ENCODE assay signal across 7 cellular contexts in genomic region chr17:18318771-18319450, GRCh38. TPM values are rescaled to one million over a fixed set of nuclear protein-coding genes. Genes with fewer than 3 reads are reported as not detected.
A peak's percentile ranks its signal among the peaks of the same experiment; 100 is the strongest.
DNase-seq lines count a peak whose midpoint lies in the region; ATAC-seq and TF ChIP-seq lines count a peak whose summit lies in the region.
"Had no signal": no experiment of that assay in that cellular context is flagged by ENCODE, and none has a peak within 500 bp of the region (broad histone marks: within the 10 kb centered on the region; RNA-seq: fewer than 3 reads in every experiment).

No MANE protein-coding gene starts in this region.

- peaks cover 34% of the 10 kb centered on the region for H3K79me1 ChIP-seq in mesendoderm (ENCODE audit: low read length)

- no peak overlapping the region for H3K4me2 ChIP-seq in mesendoderm (ENCODE audit: low read length)

- H3K36me3 ChIP-seq in CD4-positive, CD25-positive, alpha-beta regulatory T cell (ENCODE audit: control insufficient read depth, insufficient read depth, low read length): peaks cover 38% of the 10 kb centered on the region
- no peaks in the 10 kb centered on the region for H3K36me3 ChIP-seq in mesendoderm (ENCODE audit: control insufficient read depth, insufficient read depth, low read length)

- H3K4me1 Mint-ChIP-seq in CD4-positive, CD25-positive, alpha-beta regulatory T cell: peaks cover 0 to 84% (median 47%) of the 10 kb centered on the region in 4 donors
- H3K4me1 Mint-ChIP-seq in WTC11: peaks cover 30% of the 10 kb centered on the region

- no peak overlapping the region for H3K23ac ChIP-seq in mesendoderm (ENCODE audit: low read length)

- peak overlapping the region; percentile 3 for H3K4me3 ChIP-seq in CD4-positive, CD25-positive, alpha-beta regulatory T cell (ENCODE audit: low read depth, low read length)
- no peak overlapping the region for H3K4me3 ChIP-seq in mesendoderm (ENCODE audit: low read length)

- H3K79me2 ChIP-seq in mesendoderm (ENCODE audit: control insufficient read depth, insufficient read depth, low read length): peaks cover 40% of the 10 kb centered on the region

- WGBS in mesendoderm (ENCODE audit: extremely low coverage, insufficient coverage, low lambda C conversion rate): no CpG with 5 or more reads among the region's 18 CpGs

- DNase-seq in CD4-positive, CD25-positive, alpha-beta regulatory T cell: no peak
- no peak for DNase-seq in WTC11 (ENCODE audit: low spot score)
- DNase-seq in mesendoderm: no peak
- DNase-seq in NCI-H2227 treated with DMSO at 0.1 percent for 48 hours (lab: John Stamatoyannopoulos, UW): no peak
- DNase-seq in Right ventricle myocardium superior: no peak
- DNase-seq: NCI-H187 treated with DMSO at 0.1 percent for 48 hours had no signal

- no peaks in the 10 kb centered on the region for H3K9me3 ChIP-seq in CD4-positive, CD25-positive, alpha-beta regulatory T cell (ENCODE audit: control insufficient read depth in 2 of 2, low read length in 2 of 2)

- no peak overlapping the region for H3K27ac ChIP-seq in CD4-positive, CD25-positive, alpha-beta regulatory T cell (ENCODE audit: insufficient read depth, low read length, poor library complexity, severe bottlenecking)
- no peak overlapping the region for H3K27ac ChIP-seq in mesendoderm (ENCODE audit: low read depth, low read length)

- H3K4ac ChIP-seq in mesendoderm (ENCODE audit: low read depth, low read length): no peak overlapping the region

- intact Hi-C loops in Right ventricle myocardium superior (cut with DNase I): no loop called here

- CTCF ChIA-PET in WTC11 (lab: Charles Lee): interaction anchor here (1.7 kb wide), 1 partner anchor 101 kb away, joined by 6 read pairs; no protein-coding TSS in a partner anchor

- POLR2A ChIA-PET in WTC11 (lab: Charles Lee): no interaction called here

- TF ChIP-seq CTCF in WTC11 (IDR thresholded peaks at IDR 0.05): no peak

- peak overlapping the region; percentile 27 to 82 (median 48) for H3K4me3 Mint-ChIP-seq in CD4-positive, CD25-positive, alpha-beta regulatory T cell
- no peak overlapping the region for H3K4me3 Mint-ChIP-seq in WTC11

- no peak overlapping the region for H2BK5ac ChIP-seq in mesendoderm (ENCODE audit: low read length)

- H3K27me3 Mint-ChIP-seq in CD4-positive, CD25-positive, alpha-beta regulatory T cell: no peaks in the 10 kb centered on the region
- H3K27me3 Mint-ChIP-seq in WTC11 (ENCODE audit: low read depth): no peaks in the 10 kb centered on the region; the same call in 1 of the 2 replicates

- ATAC-seq in CD4-positive, CD25-positive, alpha-beta regulatory T cell (ENCODE audit: low read depth in 2 of 2): no peak
- ATAC-seq in WTC11 (no peak), Right ventricle myocardium superior (ENCODE audit: poor library complexity) (no peak), HG03135 (IDR thresholded peaks at IDR 0.05; ENCODE audit: unreplicated experiment) (no peak)

- H3K27me3 ChIP-seq in CD4-positive, CD25-positive, alpha-beta regulatory T cell (ENCODE audit: control insufficient read depth, insufficient read depth, low read length): no peaks in the 10 kb centered on the region
- H3K27me3 ChIP-seq in mesendoderm (ENCODE audit: insufficient read depth, low read length, poor library complexity): no peaks in the 10 kb centered on the region

- no peak overlapping the region for H2BK120ac ChIP-seq in mesendoderm (ENCODE audit: low read depth, low read length)

- no peak overlapping the region for H2AK5ac ChIP-seq in mesendoderm (ENCODE audit: low read length)

- no peak overlapping the region for H3K18ac ChIP-seq in mesendoderm (ENCODE audit: low read length)

- H4K5ac ChIP-seq in mesendoderm (ENCODE audit: low read length): no peak overlapping the region

- peak overlapping the region in 1 of 3 donors; percentile 51 for H3K27ac Mint-ChIP-seq in CD4-positive, CD25-positive, alpha-beta regulatory T cell
- H3K27ac Mint-ChIP-seq in WTC11: peak overlapping the region; percentile 23; the same call in 1 of the 2 replicates

- H3K56ac ChIP-seq in mesendoderm (ENCODE audit: low read length): peak overlapping the region; percentile 31

- peaks cover 64% of the 10 kb centered on the region for H3K4me1 ChIP-seq in CD4-positive, CD25-positive, alpha-beta regulatory T cell (ENCODE audit: control insufficient read depth, insufficient read depth, low read length, poor library complexity, severe bottlenecking)
- no peaks in the 10 kb centered on the region for H3K4me1 ChIP-seq in mesendoderm (ENCODE audit: control insufficient read depth, low read depth, low read length)

- no peak overlapping the region for H4K8ac ChIP-seq in mesendoderm (ENCODE audit: low read depth, low read length)

- H3K36me3 Mint-ChIP-seq in CD4-positive, CD25-positive, alpha-beta regulatory T cell: peaks cover 25% of the 10 kb centered on the region
- H3K36me3 Mint-ChIP-seq in WTC11: peaks cover 17% of the 10 kb centered on the region

- no peak overlapping the region for H2BK15ac ChIP-seq in mesendoderm (replicated peaks; ENCODE audit: low read depth)

- no peaks in the 10 kb centered on the region for H3K9me3 Mint-ChIP-seq in CD4-positive, CD25-positive, alpha-beta regulatory T cell
- H3K9me3 Mint-ChIP-seq in WTC11: no peaks in the 10 kb centered on the region

- H3K9ac ChIP-seq in mesendoderm (ENCODE audit: low read length): peak overlapping the region; percentile 1

TF ChIP-seq in WTC11, 78 proteins besides CTCF, POLR2A, EP300 and RAD21 (continues in another document):
- TF ChIP-seq FOXP4 (CRISPR knock-in tag; IDR thresholded peaks at IDR 0.05) (no peak), ZMAT4 (CRISPR knock-in tag; IDR thresholded peaks at IDR 0.05) (no peak), ZNF396 (CRISPR knock-in tag; IDR thresholded peaks at IDR 0.05; ENCODE audit: borderline replicate concordance) (no peak), ATF2 (CRISPR knock-in tag; IDR thresholded peaks at IDR 0.05; ENCODE audit: borderline replicate concordance, low read depth) (no peak), SMAD4 (CRISPR knock-in tag; IDR thresholded peaks at IDR 0.05) (no peak), ZNF671 (CRISPR knock-in tag; IDR thresholded peaks at IDR 0.05) (no peak)

RNA-seq across cellular contexts. Expression of gene SMCR8, which starts 3.8 kb away (rescaled TPM):
- total RNA-seq in CD4-positive, CD25-positive, alpha-beta regulatory T cell: 48.3 TPM
- polyA plus RNA-seq in CD4-positive, CD25-positive, alpha-beta regulatory T cell: 1 to 10 TPM; 3.5 to 6.3 (median 5.2) TPM
- total RNA-seq in WTC11 (2021): 17.8 to 19.1 TPM (median 18.0 TPM) in 3 replicates
- 9.8 TPM for polyA plus RNA-seq in mesendoderm (2013, experiment 1 of 2)
- polyA plus RNA-seq in mesendoderm (2013, experiment 2 of 2): 9.7 TPM
- total RNA-seq in Right ventricle myocardium superior: 11.5 TPM

RNA-seq across cellular contexts. Expression of gene TOP3A, which starts 4.1 kb away (rescaled TPM):
- total RNA-seq in CD4-positive, CD25-positive, alpha-beta regulatory T cell: 50.4 TPM
- polyA plus RNA-seq in CD4-positive, CD25-positive, alpha-beta regulatory T cell: 10 to 100 TPM; 17.0 to 19.7 (median 18.4) TPM
- total RNA-seq in WTC11 (2021): 54.9 to 56.1 TPM (median 56.0 TPM) in 3 replicates
- polyA plus RNA-seq in mesendoderm (2013, experiment 1 of 2): 24.2 TPM
- 25.3 TPM for polyA plus RNA-seq in mesendoderm (2013, experiment 2 of 2)
- 8.1 TPM for total RNA-seq in Right ventricle myocardium superior

RNA-seq across cellular contexts. Expression of gene SHMT1, which starts 44.4 kb away (rescaled TPM):
- 19.0 TPM for total RNA-seq in CD4-positive, CD25-positive, alpha-beta regulatory T cell
- 10 to 100 TPM; 31.5 to 44.7 (median 35.9) TPM for polyA plus RNA-seq in CD4-positive, CD25-positive, alpha-beta regulatory T cell
- total RNA-seq in WTC11 (2021): 40.1 to 49.2 TPM (median 42.5 TPM) in 3 replicates
- polyA plus RNA-seq in mesendoderm (2013, experiment 1 of 2): 46.2 TPM
- polyA plus RNA-seq in mesendoderm (2013, experiment 2 of 2): 46.2 TPM
- 10.0 TPM for total RNA-seq in Right ventricle myocardium superior

RNA-seq across cellular contexts. Expression of gene MIEF2, which starts 58.4 kb away (rescaled TPM):
- total RNA-seq in CD4-positive, CD25-positive, alpha-beta regulatory T cell: 12.1 TPM
- 10 to 100 TPM; 11.7 to 19.9 (median 15.2) TPM for polyA plus RNA-seq in CD4-positive, CD25-positive, alpha-beta regulatory T cell
- total RNA-seq in WTC11 (2021) (15.7 to 18.8 TPM (median 17.9 TPM) in 3 replicates), Right ventricle myocardium superior (32.7 TPM)
- polyA plus RNA-seq in mesendoderm (2013, experiment 1 of 2): 2.6 TPM
- 2.5 TPM for polyA plus RNA-seq in mesendoderm (2013, experiment 2 of 2)

RNA-seq across cellular contexts. Expression of gene EVPLL, which starts 58.7 kb away (rescaled TPM):
- total RNA-seq in CD4-positive, CD25-positive, alpha-beta regulatory T cell: not detected
- polyA plus RNA-seq in CD4-positive, CD25-positive, alpha-beta regulatory T cell: under 1 TPM in 1 of 4 donors, not detected in 3; 0.25 TPM
- total RNA-seq in WTC11 (2021) (not detected in 3 replicates), Right ventricle myocardium superior (not detected)
- polyA plus RNA-seq in mesendoderm (2013, experiment 1 of 2): 0.28 TPM
- polyA plus RNA-seq in mesendoderm (2013, experiment 2 of 2): 0.28 TPM
